In genomic region chr4:22434895-22435294, GRCh38 we compare ENCODE assay signal across 8 cellular contexts.
A peak's percentile ranks its signal among the peaks of the same experiment; 100 is the strongest.
DNase-seq lines count a peak whose midpoint lies in the region; ATAC-seq and TF ChIP-seq lines count a peak whose summit lies in the region.
"Had no signal": no experiment of that assay in that cellular context is flagged by ENCODE, and none has a peak within 500 bp of the region (broad histone marks: within the 10 kb centered on the region; RNA-seq: fewer than 3 reads in every experiment).

No MANE protein-coding gene starts in this region.

- in situ Hi-C loops in IMR-90 (cut with MboI; ENCODE audit: low sequenced_read_pairs): no loop called here
- in situ Hi-C loops in T47D (cut with HindIII; ENCODE audit: low pct_unique_long_range_greater_than_20kb, low sequenced_read_pairs): no loop called here

- POLR2A ChIA-PET in IMR-90 (lab: Charles Lee; ENCODE audit: unreplicated experiment): no interaction called here

- BruUV-seq in IMR-90 (replicated peaks; lab: Mats Ljungman, UMichigan): no TSS peak

- H3K27me3 ChIP-seq in IMR-90 (ENCODE audit: control insufficient read depth, insufficient read depth, low read length): no peaks in the 10 kb centered on the region
- H3K27me3 ChIP-seq: SJCRH30 had no signal

- H3K79me1 ChIP-seq in IMR-90 (ENCODE audit: low read depth in 1 of 2, low read length in 2 of 2): no peaks in the 10 kb centered on the region; a peak in 1 of 4 replicates

- no peak overlapping the region for H3K23ac ChIP-seq in IMR-90 (ENCODE audit: low read depth, low read length)

- no peaks in the 10 kb centered on the region for H4K20me1 ChIP-seq in IMR-90 (ENCODE audit: insufficient read depth, low read length)

- peak; percentile 94 for ATAC-seq in IMR-90 (ENCODE audit: low read depth)

- H2BK5ac ChIP-seq in IMR-90 (ENCODE audit: low read depth, low read length, poor library complexity, severe bottlenecking): no peak overlapping the region

- H4K5ac ChIP-seq in IMR-90 (ENCODE audit: low read depth, low read length): no peak overlapping the region

- no peak for TF ChIP-seq POLR2A in IMR-90 (IDR thresholded peaks at IDR 0.05; ENCODE audit: low read depth, low read length)

- no peak overlapping the region for H3K4ac ChIP-seq in IMR-90 (ENCODE audit: low read depth, low read length)

- TF ChIP-seq RAD21 in IMR-90 (IDR thresholded peaks at IDR 0.05; ENCODE audit: low read length): peak; percentile 41

- H3K14ac ChIP-seq in IMR-90 (replicated peaks; ENCODE audit: low read depth, low read length): no peak overlapping the region

- dilution Hi-C loops in IMR-90 (cut with HindIII; ENCODE audit: low sequenced_read_pairs, unreplicated experiment): no loop called here

- CTCF ChIA-PET in IMR-90 (lab: Yijun Ruan, JAX): interaction anchor here (0.7 to 1.8 kb wide), 6 partner anchors 9 to 24 kb away, joined by 3 to 7 read pairs (median 5); no protein-coding TSS in a partner anchor

- no peaks in the 10 kb centered on the region for H3K9me3 ChIP-seq in IMR-90 (ENCODE audit: control insufficient read depth, insufficient read depth, low read length)
- H3K9me3 ChIP-seq: SJCRH30 had no signal

- H2BK20ac ChIP-seq in IMR-90 (ENCODE audit: low read depth, low read length): no peak overlapping the region

- no peak overlapping the region for H3K9ac ChIP-seq in IMR-90 (ENCODE audit: low read depth, low read length)

- no peak overlapping the region for H2BK15ac ChIP-seq in IMR-90 (ENCODE audit: low read depth, low read length)

- intact Hi-C loops in IMR-90 (cut with micrococcal nuclease): no loop called here

- TF ChIP-seq CTCF in GM10266 (IDR thresholded peaks at IDR 0.05; ENCODE audit: control insufficient read depth, insufficient read depth, low read depth, missing control alignments): peak; percentile 43
- peak; percentile 48 for TF ChIP-seq CTCF in IMR-90 (conservative IDR thresholded peaks at IDR 0.05; ENCODE audit: low read depth, low read length)

- no peak overlapping the region for H2BK120ac ChIP-seq in IMR-90 (ENCODE audit: low read depth, low read length)

- H2AK9ac ChIP-seq in IMR-90 (replicated peaks; ENCODE audit: low read depth, low read length, poor library complexity): no peak overlapping the region

- H3K27ac ChIP-seq in IMR-90 (ENCODE audit: insufficient read depth, low read length): no peak overlapping the region
- H3K27ac ChIP-seq: SJCRH30 had no signal

- 0 out of 2 replicates have a peak, but pooled peaks cover 3% of the 10 kb centered on the region for H3K36me3 ChIP-seq in IMR-90 (ENCODE audit: control insufficient read depth, insufficient read depth, low read length)

- no peak overlapping the region for H2AFZ ChIP-seq in IMR-90 (replicated peaks; ENCODE audit: low read length, poor library complexity)

- no peak overlapping the region for H3K56ac ChIP-seq in IMR-90 (ENCODE audit: extremely low read depth, insufficient read depth, low read length)

- no peaks in the 10 kb centered on the region for H3K9me1 ChIP-seq in IMR-90 (ENCODE audit: insufficient read depth, low read length)

- no peak overlapping the region for H4K8ac ChIP-seq in IMR-90 (ENCODE audit: low read depth in 2 of 2, low read length in 2 of 2)

- no peak overlapping the region for H3K4me3 ChIP-seq in IMR-90 (ENCODE audit: insufficient read depth, low read depth, low read length)
- H3K4me3 ChIP-seq: SJCRH30 had no signal

- no CpG with 5 or more reads among the region's 6 CpGs for WGBS in IMR-90 (ENCODE audit: extremely low coverage in 2 of 2, insufficient read length in 1 of 2), 2 experiments

- H4K91ac ChIP-seq in IMR-90 (ENCODE audit: insufficient read depth, low read depth, low read length): no peak overlapping the region

- no peak overlapping the region for H3K4me2 ChIP-seq in IMR-90 (ENCODE audit: low read depth, low read length)

- DNase-seq in GM10266 (ENCODE audit: extremely low spot score) (no peak), IMR-90 (peak; percentile 63), T47D (ENCODE audit: low read depth in 1 of 2, low spot score in 1 of 2) (peak; percentile 3 to 68), left kidney (ENCODE audit: low read depth, low spot score) (peak; percentile 75), NCI-H2107 (lab: John Stamatoyannopoulos, UW) (no peak)
- no peak for DNase-seq in stimulated activated CD4-positive, alpha-beta T cell treated with anti-CD3 and anti-CD28 coated beads, Interleukin-2, amount 100 ng/mL, for 24 hours
- no peak for DNase-seq in activated CD4-positive, alpha-beta T cell treated with anti-CD3 and anti-CD28 coated beads, Interleukin-2, amount 50 U/mL, for 4 hours

- no peak overlapping the region for H2AK5ac ChIP-seq in IMR-90 (ENCODE audit: low read depth, low read length)

- H3K18ac ChIP-seq in IMR-90 (ENCODE audit: low read depth, low read length): no peak overlapping the region

- H3K4me1 ChIP-seq in IMR-90 (ENCODE audit: control insufficient read depth, insufficient read depth, low read length): no peaks in the 10 kb centered on the region
- H3K4me1 ChIP-seq: SJCRH30 had no signal

TF ChIP-seq in IMR-90, 13 proteins besides CTCF, POLR2A, EP300 and RAD21:
- TF ChIP-seq FOS (IDR thresholded peaks at IDR 0.05; ENCODE audit: low read depth, low read length) (no peak), BHLHE40 (IDR thresholded peaks at IDR 0.05; ENCODE audit: low read depth, low read length) (no peak), SMC3 (IDR thresholded peaks at IDR 0.05; ENCODE audit: low read depth, low read length) (peak; percentile 34)
TF ChIP-seq in IMR-90: peak in this region for 1.

Comparison
In these comparisons a context has a peak if more than half of its experiments do, and no peak if none do; other contexts are left out.
1. DNase-seq: peak in IMR-90 (single experiment), T47D (2 of 2) and left kidney (single experiment); none in GM10266 (single experiment), stimulated activated CD4-positive, alpha-beta T cell treated with anti-CD3 and anti-CD28 coated beads, Interleukin-2, amount 100 ng/mL, for 24 hours (0 of 2), NCI-H2107 (single experiment) and activated CD4-positive, alpha-beta T cell treated with anti-CD3 and anti-CD28 coated beads, Interleukin-2, amount 50 U/mL, for 4 hours (0 of 2).